In genomic region chr6:145147559-145147958, GRCh38 we compare ENCODE assay signal across 11 cellular contexts.
DNase-seq lines count a peak whose midpoint lies in the region; ATAC-seq, FAIRE-seq and TF ChIP-seq lines count a peak whose summit lies in the region.
"Had no signal": no experiment of that assay in that cellular context is flagged by ENCODE, and none has a peak within 500 bp of the region (broad histone marks: within the 10 kb centered on the region; RNA-seq: fewer than 3 reads in every experiment).

No MANE protein-coding gene starts in this region.

- DNase-seq in HS-5 (ENCODE audit: low read depth) (peak; percentile 24), amniotic epithelial cell (ENCODE audit: low read depth) (peak; percentile 32), prostate gland (ENCODE audit: low spot score) (no peak), WTC11 (ENCODE audit: low spot score) (no peak), osteocyte (ENCODE audit: extremely low spot score, unreplicated experiment) (no peak), Caco-2 (no peak)
- DNase-seq: CD4-positive, alpha-beta T cell; stimulated activated CD8-positive, alpha-beta memory T cell treated with anti-CD3 and anti-CD28 coated beads, Interleukin-4, amount 100 ng/mL, for 48 hours had no signal

- no peak overlapping the region for H3K4me3 Mint-ChIP-seq in WTC11
- H3K4me3 Mint-ChIP-seq in osteocyte (ENCODE audit: unreplicated experiment) = no peak overlapping the region
- no peak overlapping the region for H3K4me3 Mint-ChIP-seq in Caco-2 (ENCODE audit: unreplicated experiment)
- H3K4me3 Mint-ChIP-seq: CD4-positive, alpha-beta T cell; natural killer cell treated with Interleukin-12 subunit alpha and Interleukin-12 subunit beta and Interleukin-15 and Interleukin-18, amount 100 ng/mL, for 72 hours had no signal

- H3K4me1 Mint-ChIP-seq in WTC11 (peaks cover 28% of the 10 kb centered on the region), osteocyte (ENCODE audit: unreplicated experiment) (peaks cover 35% of the 10 kb centered on the region), Caco-2 (ENCODE audit: low read depth, unreplicated experiment) (peaks cover 13% of the 10 kb centered on the region)

- H3K9ac ChIP-seq in BLaER1 treated with 17β-estradiol and CSF1 and Interleukin-3, amounts not matched to agents 10 nM and 100 nM = no peak overlapping the region

- FAIRE-seq in islet of Langerhans (lab: Jason Lieb, UNC) = peak; percentile 92

- POLR2A ChIA-PET in WTC11 (lab: Charles Lee) = interaction anchor here (0.6 kb wide), 1 partner anchor 18 kb away, joined by 6 read pairs; no protein-coding TSS in a partner anchor
- POLR2A ChIA-PET in Caco-2 (lab: Charles Lee) = no interaction called here

- no peak for TF ChIP-seq CTCF in prostate gland (IDR thresholded peaks at IDR 0.05)
- TF ChIP-seq CTCF in WTC11 (IDR thresholded peaks at IDR 0.05) = no peak
- no peak for TF ChIP-seq CTCF in osteocyte (IDR thresholded peaks at IDR 0.05)
- TF ChIP-seq CTCF in Caco-2 (IDR thresholded peaks at IDR 0.05; ENCODE audit: insufficient read depth in 1 of 2, low read depth in 1 of 2, low read length in 1 of 2, severe bottlenecking in 1 of 2, unreplicated experiment in 1 of 2) = no peak

- BruUV-seq in Caco-2 (replicated peaks; lab: Mats Ljungman, UMichigan) = no TSS peak

- H3K9me3 ChIP-seq in BLaER1 treated with 17β-estradiol and CSF1 and Interleukin-3, amounts not matched to agents 10 nM and 100 nM (replicated peaks in 1 of 11) = no peaks in the 10 kb centered on the region
- H3K9me3 ChIP-seq in prostate gland (no peaks in the 10 kb centered on the region), Caco-2 (no peaks in the 10 kb centered on the region)

- no peaks in the 10 kb centered on the region for H3K27me3 ChIP-seq in BLaER1 treated with 17β-estradiol and CSF1 and Interleukin-3, amounts not matched to agents 10 nM and 100 nM
- H3K27me3 ChIP-seq in prostate gland (replicated peaks; ENCODE audit: insufficient read depth) = no peaks in the 10 kb centered on the region
- H3K27me3 ChIP-seq in Caco-2 (replicated peaks; ENCODE audit: control insufficient read depth, insufficient read depth, low read length) = no peaks in the 10 kb centered on the region

- no peak for ATAC-seq in WTC11

- intact Hi-C loops in prostate gland (cut with DNase I) = no loop called here
- intact Hi-C loops in Caco-2 (cut with micrococcal nuclease; ENCODE audit: unreplicated experiment) = no loop called here

- H3K9me3 Mint-ChIP-seq in WTC11 (no peaks in the 10 kb centered on the region), osteocyte (ENCODE audit: unreplicated experiment) (no peaks in the 10 kb centered on the region), Caco-2 (ENCODE audit: unreplicated experiment) (no peaks in the 10 kb centered on the region)
- H3K9me3 Mint-ChIP-seq: CD4-positive, alpha-beta T cell had no signal

- H3K36me3 ChIP-seq in BLaER1 treated with 17β-estradiol and CSF1 and Interleukin-3, amounts not matched to agents 10 nM and 100 nM = no peaks in the 10 kb centered on the region
- no peaks in the 10 kb centered on the region for H3K36me3 ChIP-seq in prostate gland
- no peaks in the 10 kb centered on the region for H3K36me3 ChIP-seq in Caco-2 (ENCODE audit: control insufficient read depth, insufficient read depth, low read length)

- peak overlapping the region in 6 of 11 experiments; percentile 39 to 65 (median 48); a peak in 8 of 22 replicates for H3K27ac ChIP-seq in BLaER1 treated with 17β-estradiol and CSF1 and Interleukin-3, amounts not matched to agents 10 nM and 100 nM
- no peak overlapping the region for H3K27ac ChIP-seq in prostate gland

- peaks cover 0 to 17% (median 10%) of the 10 kb centered on the region in 10 experiments; a peak in 9 of 20 replicates for H3K4me1 ChIP-seq in BLaER1 treated with 17β-estradiol and CSF1 and Interleukin-3, amounts not matched to agents 10 nM and 100 nM
- H3K4me1 ChIP-seq in prostate gland (replicated peaks) = no peaks in the 10 kb centered on the region
- H3K4me1 ChIP-seq in Caco-2 = no peaks in the 10 kb centered on the region; the same call in 1 of the 2 replicates

- H3K4me3 ChIP-seq in BLaER1 treated with 17β-estradiol and CSF1 and Interleukin-3, amounts not matched to agents 10 nM and 100 nM = no peak overlapping the region
- H3K4me3 ChIP-seq in prostate gland = no peak overlapping the region
- no peak overlapping the region for H3K4me3 ChIP-seq in Caco-2 (ENCODE audit: low read depth, low read length)

- CTCF ChIA-PET in WTC11 (lab: Charles Lee) = no interaction called here
- CTCF ChIA-PET in Caco-2 (lab: Charles Lee) = no interaction called here

- H3K27ac Mint-ChIP-seq in WTC11 (no peak overlapping the region), osteocyte (ENCODE audit: unreplicated experiment) (no peak overlapping the region), Caco-2 (ENCODE audit: unreplicated experiment) (no peak overlapping the region)
- H3K27ac Mint-ChIP-seq: CD4-positive, alpha-beta T cell; natural killer cell treated with Interleukin-12 subunit alpha and Interleukin-12 subunit beta and Interleukin-15 and Interleukin-18, amount 100 ng/mL, for 72 hours had no signal

- no peaks in the 10 kb centered on the region for H4K20me1 ChIP-seq in BLaER1 treated with 17β-estradiol and CSF1 and Interleukin-3, amounts not matched to agents 10 nM and 100 nM

- no peak for TF ChIP-seq POLR2A in prostate gland (IDR thresholded peaks at IDR 0.05)

- H3K36me3 Mint-ChIP-seq in WTC11 (no peaks in the 10 kb centered on the region), osteocyte (ENCODE audit: unreplicated experiment) (no peaks in the 10 kb centered on the region), Caco-2 (ENCODE audit: insufficient read depth, unreplicated experiment) (no peaks in the 10 kb centered on the region)
- H3K36me3 Mint-ChIP-seq: natural killer cell treated with Interleukin-12 subunit alpha and Interleukin-12 subunit beta and Interleukin-15 and Interleukin-18, amount 100 ng/mL, for 72 hours had no signal

- H3K27me3 Mint-ChIP-seq in WTC11 (ENCODE audit: low read depth) (no peaks in the 10 kb centered on the region), osteocyte (ENCODE audit: unreplicated experiment) (no peaks in the 10 kb centered on the region), Caco-2 (ENCODE audit: insufficient read depth, unreplicated experiment) (no peaks in the 10 kb centered on the region)

- H3K4me2 ChIP-seq in BLaER1 treated with 17β-estradiol and CSF1 and Interleukin-3, amounts not matched to agents 10 nM and 100 nM = peak overlapping the region in 3 of 11 experiments; percentile 34 to 57 (median 48); a peak in 5 of 22 replicates

TF ChIP-seq in WTC11, 78 proteins besides CTCF, POLR2A, EP300 and RAD21 (continues in another document):
- no peak for TF ChIP-seq SP1 (CRISPR knock-in tag; conservative IDR thresholded peaks at IDR 0.05)
- TF ChIP-seq E2F5 (CRISPR knock-in tag; IDR thresholded peaks at IDR 0.05) = no peak
- no peak for TF ChIP-seq MAX (CRISPR knock-in tag; IDR thresholded peaks at IDR 0.05)
- no peak for TF ChIP-seq ZNF532 (CRISPR knock-in tag; IDR thresholded peaks at IDR 0.05; ENCODE audit: borderline replicate concordance)

Comparison
In these comparisons a context has a peak if more than half of its experiments do, and no peak if none do; other contexts are left out.
1. H3K27ac ChIP-seq: peak in BLaER1 treated with 17β-estradiol and CSF1 and Interleukin-3, amounts not matched to agents 10 nM and 100 nM (6 of 11); none in prostate gland (0 of 2).
2. DNase-seq: peak in HS-5 (single experiment) and amniotic epithelial cell (single experiment); none in prostate gland (single experiment), WTC11 (single experiment), osteocyte (single experiment) and Caco-2 (0 of 2).